8 cellular contexts compared by ENCODE assay signal in the genomic region with DNA sequence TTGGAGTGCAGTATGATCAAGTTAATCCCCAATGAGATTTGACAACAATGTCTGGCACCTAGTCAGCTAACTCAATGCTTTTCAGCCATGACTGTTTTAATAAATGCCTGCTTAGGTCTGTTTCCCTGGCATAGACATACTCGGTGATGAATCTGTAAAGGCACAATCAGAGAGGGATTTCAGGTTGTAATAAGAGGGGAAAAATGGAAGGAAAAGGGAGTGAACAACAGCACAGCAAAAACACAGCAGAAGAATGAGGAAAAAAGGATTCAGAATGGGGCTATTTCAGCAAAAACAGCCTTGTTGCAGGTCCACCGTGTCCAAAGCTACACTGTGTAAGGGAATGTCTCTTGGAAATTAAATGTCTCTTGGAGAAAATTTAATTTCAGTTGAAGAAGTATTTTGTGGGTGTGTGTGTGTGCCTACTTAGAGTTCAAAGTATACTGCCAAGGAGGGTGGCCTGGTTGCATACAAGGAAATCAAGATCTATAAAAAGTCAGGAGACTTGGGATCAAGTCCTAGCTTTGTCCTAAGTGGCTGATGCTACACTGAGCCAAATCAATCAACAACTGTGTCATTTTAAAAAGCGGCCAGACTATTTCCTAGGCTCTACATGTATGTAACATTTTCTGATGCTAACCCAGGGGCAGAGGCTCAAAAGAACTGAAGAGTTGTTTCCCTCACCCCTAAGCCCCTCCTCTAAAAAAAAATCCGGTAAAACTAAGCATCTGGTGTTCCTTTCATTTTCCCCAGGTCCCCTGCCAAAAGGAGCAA. TPM values are rescaled to one million over a fixed set of nuclear protein-coding genes. Genes with fewer than 3 reads are reported as not detected.
DNase-seq lines count a peak whose midpoint lies in the region; ATAC-seq and TF ChIP-seq lines count a peak whose summit lies in the region.

No MANE protein-coding gene starts in this region.

- H3K27ac ChIP-seq in CD8-positive, alpha-beta T cell (ENCODE audit: low read depth, low read length): peak overlapping the region; percentile 84

- H3K27ac Mint-ChIP-seq in CD8-positive, alpha-beta T cell: peak overlapping the region; percentile 99
- H3K27ac Mint-ChIP-seq in effector memory CD8-positive, alpha-beta T cell: peak overlapping the region; percentile 97 to 99

- peak overlapping the region; percentile 52 for H3K4me3 ChIP-seq in CD8-positive, alpha-beta T cell (ENCODE audit: low read depth, low read length)
- peak overlapping the region; percentile 47 for H3K4me3 ChIP-seq in neuron (ENCODE audit: low read length)

- CTCF ChIA-PET in CD8-positive, alpha-beta T cell (lab: Charles Lee): interaction anchor here (0.9 to 6.7 kb wide), 13 partner anchors 10 to 82 kb away, joined by 3 to 57 read pairs (median 5); partner anchors contain the start of gene CHD2

- TF ChIP-seq CTCF in CD8-positive, alpha-beta T cell (IDR thresholded peaks at IDR 0.05): no peak

- peak overlapping the region; percentile 87 for H3K4me3 Mint-ChIP-seq in CD8-positive, alpha-beta T cell
- peak overlapping the region; percentile 84 to 99 for H3K4me3 Mint-ChIP-seq in effector memory CD8-positive, alpha-beta T cell

- peaks cover 38% of the 10 kb centered on the region for H3K4me1 ChIP-seq in CD8-positive, alpha-beta T cell (ENCODE audit: insufficient read depth, low read length)
- peaks cover 20% of the 10 kb centered on the region for H3K4me1 ChIP-seq in neuron (ENCODE audit: insufficient read depth, low read length)

- peaks cover 26% of the 10 kb centered on the region for H3K36me3 Mint-ChIP-seq in CD8-positive, alpha-beta T cell
- peaks cover 52% of the 10 kb centered on the region for H3K36me3 Mint-ChIP-seq in effector memory CD8-positive, alpha-beta T cell (ENCODE audit: insufficient read depth)

- intact Hi-C loops in CD8-positive, alpha-beta T cell (cut with DNase I, micrococcal nuclease): loop anchor here (2.0 to 10.0 kb wide), 2 partner anchors 32 to 1946 kb away; partner anchors contain the start of genes HDDC3 (in 1 of the 2) and UNC45A (in 1 of the 2)

- ATAC-seq in CD8-positive, alpha-beta T cell: no peak
- no peak for ATAC-seq in effector memory CD8-positive, alpha-beta T cell (replicated peaks)
- ATAC-seq in HG02970 (IDR thresholded peaks at IDR 0.05; ENCODE audit: low FRiP score, unreplicated experiment) (no peak), GM21786 (IDR thresholded peaks at IDR 0.05; ENCODE audit: unreplicated experiment) (no peak)

- POLR2A ChIA-PET in CD8-positive, alpha-beta T cell (lab: Charles Lee): interaction anchor here (0.8 to 13.5 kb wide), 17 partner anchors 12 to 70 kb away, joined by 3 to 382 read pairs (median 14); partner anchors contain the start of gene CHD2

- H2AFZ ChIP-seq in neuron (ENCODE audit: low read depth, low read length): peak overlapping the region; percentile 12

- no peaks in the 10 kb centered on the region for H3K27me3 Mint-ChIP-seq in CD8-positive, alpha-beta T cell (ENCODE audit: low read depth)
- H3K27me3 Mint-ChIP-seq in effector memory CD8-positive, alpha-beta T cell: no peaks in the 10 kb centered on the region

- no peaks in the 10 kb centered on the region for H3K27me3 ChIP-seq in CD8-positive, alpha-beta T cell (ENCODE audit: insufficient read depth, low read length)
- H3K27me3 ChIP-seq in neuron (ENCODE audit: insufficient read depth, low read length): no peaks in the 10 kb centered on the region

- H3K9me3 Mint-ChIP-seq in CD8-positive, alpha-beta T cell: no peaks in the 10 kb centered on the region
- no peaks in the 10 kb centered on the region for H3K9me3 Mint-ChIP-seq in effector memory CD8-positive, alpha-beta T cell

- H3K36me3 ChIP-seq in CD8-positive, alpha-beta T cell (ENCODE audit: insufficient read depth, low read length): peaks cover 9% of the 10 kb centered on the region
- peaks cover 10% of the 10 kb centered on the region for H3K36me3 ChIP-seq in neuron (ENCODE audit: insufficient read depth, low read length)

- no peak for DNase-seq in CD8-positive, alpha-beta T cell
- peak; percentile 84 for DNase-seq in NCI-H82 treated with DMSO at 0.1 percent for 48 hours (lab: John Stamatoyannopoulos, UW; ENCODE audit: unreplicated experiment)
- no peak for DNase-seq in effector memory CD8-positive, alpha-beta T cell
- no peak for DNase-seq in activated effector memory CD4-positive, alpha-beta T cell treated with anti-CD3 and anti-CD28 coated beads, Interleukin-2, amount 50 U/mL, for 16 hours
- DNase-seq in central memory CD4-positive, alpha-beta T cell: no peak

- H3K4me1 Mint-ChIP-seq in CD8-positive, alpha-beta T cell (ENCODE audit: low read depth): peaks cover 58% of the 10 kb centered on the region
- peaks cover 27 to 32% of the 10 kb centered on the region in 2 donors for H3K4me1 Mint-ChIP-seq in effector memory CD8-positive, alpha-beta T cell (ENCODE audit: low read depth in 2 of 2)

- H3K9me3 ChIP-seq in CD8-positive, alpha-beta T cell (ENCODE audit: low read length): no peaks in the 10 kb centered on the region
- no peaks in the 10 kb centered on the region for H3K9me3 ChIP-seq in neuron (ENCODE audit: low read length)

RNA-seq across cellular contexts. Expression of gene CHD2, which starts 19.1 kb away (rescaled TPM):
- total RNA-seq in CD8-positive, alpha-beta T cell: 100 to 1,000 TPM; 615 to 669 TPM
